Comparison of ENCODE assay signal across 11 cellular contexts in the genomic region with DNA sequence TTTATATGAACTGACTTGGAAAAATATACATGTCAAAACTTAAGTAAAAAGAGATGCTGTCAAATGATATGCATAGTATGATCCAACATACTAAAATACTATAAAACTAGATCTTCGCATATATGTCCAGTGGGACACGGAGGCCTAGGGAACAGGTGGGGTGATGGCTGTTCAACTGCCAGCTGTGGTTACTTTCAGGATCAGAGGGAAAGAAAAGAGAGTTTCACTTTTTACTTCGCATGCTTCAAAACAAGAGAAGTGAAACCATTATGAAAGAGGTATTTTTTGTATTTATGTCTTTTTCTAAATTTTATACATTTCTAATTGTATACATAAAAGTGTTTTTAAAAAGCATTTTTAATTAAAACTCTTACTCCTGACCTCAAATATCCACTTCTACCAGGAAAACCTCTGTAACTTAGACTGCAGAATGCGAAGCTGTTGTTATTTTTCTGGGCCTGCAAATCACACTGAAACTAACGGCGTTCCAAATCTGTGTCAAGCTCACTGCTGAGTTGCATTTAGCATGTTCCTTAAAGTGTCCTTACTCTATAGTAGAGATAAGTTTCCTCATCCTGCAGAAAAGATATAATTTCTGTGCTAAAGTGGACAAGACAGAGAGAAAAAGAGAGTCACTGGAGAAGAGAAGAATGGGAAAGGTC.
A peak's percentile ranks its signal among the peaks of the same experiment; 100 is the strongest.
DNase-seq lines count a peak whose midpoint lies in the region; ATAC-seq and TF ChIP-seq lines count a peak whose summit lies in the region.
"Had no signal": no experiment of that assay in that cellular context is flagged by ENCODE, and none has a peak within 500 bp of the region (broad histone marks: within the 10 kb centered on the region; RNA-seq: fewer than 3 reads in every experiment).

No MANE protein-coding gene starts in this region.

- no peak overlapping the region for H3K27ac Mint-ChIP-seq in activated T-cell treated with anti-CD3 and anti-CD28 coated beads, Interleukin-2, amount 50 U/mL, for 24 hours
- H3K27ac Mint-ChIP-seq: endodermal cell had no signal

- peak; percentile 76 for DNase-seq in OCI-LY7 (ENCODE audit: low spot score)
- no peak for DNase-seq in stimulated activated CD4-positive, alpha-beta T cell treated with anti-CD3 and anti-CD28 coated beads, Interleukin-2, amount 100 ng/mL, for 24 hours
- no peak for DNase-seq in activated T-cell treated with anti-CD3 and anti-CD28 coated beads, Interleukin-2, amount 50 U/mL, for 24 hours
- DNase-seq in NCI-H1417 (lab: John Stamatoyannopoulos, UW) = no peak
- no peak for DNase-seq in heart left ventricle
- DNase-seq: endodermal cell, Peyer's patch had no signal

- H3K4me3 Mint-ChIP-seq in activated T-cell treated with anti-CD3 and anti-CD28 coated beads, Interleukin-2, amount 50 U/mL, for 24 hours = no peak overlapping the region
- H3K4me3 Mint-ChIP-seq: endodermal cell, neural crest cell had no signal

- H3K9me3 ChIP-seq in OCI-LY7 (ENCODE audit: low read length) = no peaks in the 10 kb centered on the region
- H3K9me3 ChIP-seq in heart left ventricle = no peaks in the 10 kb centered on the region
- H3K9me3 ChIP-seq: Peyer's patch had no signal

- no TSS peak for BruUV-seq in OCI-LY7 (replicated peaks; lab: Mats Ljungman, UMichigan)

- H3K4me1 ChIP-seq in OCI-LY7 (ENCODE audit: insufficient read depth, low read length, poor library complexity, severe bottlenecking) (peaks cover 21% of the 10 kb centered on the region), heart left ventricle (peaks cover 0 to 13% (median 0%) of the 10 kb centered on the region in 12 donors)
- H3K4me1 ChIP-seq: Peyer's patch had no signal

- ATAC-seq in GM18511 (IDR thresholded peaks at IDR 0.05; ENCODE audit: unreplicated experiment) = peak; percentile 89
- peak; percentile 94 for ATAC-seq in GM21423 (IDR thresholded peaks at IDR 0.05; ENCODE audit: unreplicated experiment)
- ATAC-seq in HG03095 (IDR thresholded peaks at IDR 0.05; ENCODE audit: unreplicated experiment) = peak; percentile 88
- ATAC-seq in heart left ventricle = no peak

- no peaks in the 10 kb centered on the region for H3K27me3 ChIP-seq in heart left ventricle
- H3K27me3 ChIP-seq: Peyer's patch had no signal

- H3K4me3 ChIP-seq in OCI-LY7 (ENCODE audit: low read depth, low read length, poor library complexity, severe bottlenecking) (peak overlapping the region; percentile 49), heart left ventricle (no peak overlapping the region)
- H3K4me3 ChIP-seq: Peyer's patch had no signal

- no peaks in the 10 kb centered on the region for H4K20me1 ChIP-seq in OCI-LY7 (ENCODE audit: insufficient read depth, low read length)

- peak overlapping the region; percentile 82 for H2AFZ ChIP-seq in OCI-LY7 (ENCODE audit: low read length)

- H3K36me3 Mint-ChIP-seq in activated T-cell treated with anti-CD3 and anti-CD28 coated beads, Interleukin-2, amount 50 U/mL, for 24 hours (ENCODE audit: low read depth) = no peaks in the 10 kb centered on the region

- intact Hi-C loops in OCI-LY7 (cut with micrococcal nuclease; ENCODE audit: unreplicated experiment) (loop anchor here (5.0 to 10.0 kb wide), 3 partner anchors 559 to 727 kb away; no protein-coding TSS in a partner anchor), heart left ventricle (cut with DNase I) (loop anchor here in 4 of 10 donors (10.0 kb wide), 3 partner anchors 187 to 657 kb away; no protein-coding TSS in a partner anchor)

- no peaks in the 10 kb centered on the region for H3K9me2 ChIP-seq in OCI-LY7 (ENCODE audit: insufficient read depth, low read length)

- no peaks in the 10 kb centered on the region for H3K79me2 ChIP-seq in OCI-LY7 (ENCODE audit: insufficient read depth, low read depth, low read length)

- no peaks in the 10 kb centered on the region for H3K9me3 Mint-ChIP-seq in activated T-cell treated with anti-CD3 and anti-CD28 coated beads, Interleukin-2, amount 50 U/mL, for 24 hours
- H3K9me3 Mint-ChIP-seq: endodermal cell, neural crest cell had no signal

- no peaks in the 10 kb centered on the region for H3K36me3 ChIP-seq in OCI-LY7 (ENCODE audit: insufficient read depth, low read length)
- no peaks in the 10 kb centered on the region for H3K36me3 ChIP-seq in heart left ventricle
- H3K36me3 ChIP-seq: Peyer's patch had no signal

- H3K4me2 ChIP-seq in OCI-LY7 (ENCODE audit: low read length) = peak overlapping the region; percentile 67

- H3K27me3 Mint-ChIP-seq in activated T-cell treated with anti-CD3 and anti-CD28 coated beads, Interleukin-2, amount 50 U/mL, for 24 hours = no peaks in the 10 kb centered on the region

- TF ChIP-seq CTCF in OCI-LY7 (conservative IDR thresholded peaks at IDR 0.05; ENCODE audit: low read length) (no peak), heart left ventricle (IDR thresholded peaks at IDR 0.05) (no peak)

- CTCF ChIA-PET in OCI-LY7 (lab: Charles Lee; ENCODE audit: unreplicated experiment) = interaction anchor here (1.1 kb wide), 1 partner anchor 198 kb away, joined by 4 read pairs; no protein-coding TSS in a partner anchor

- no peak for TF ChIP-seq POLR2A in heart left ventricle (IDR thresholded peaks at IDR 0.05)

- WGBS in heart left ventricle, 4 donors = 68 to 76% (median 71%) methylated on average over 6 of the region's 6 CpGs

- POLR2A ChIA-PET in OCI-LY7 (lab: Charles Lee) = interaction anchor here (0.8 to 2.0 kb wide), 6 partner anchors 9 to 97 kb away, joined by 3 to 8 read pairs (median 4); no protein-coding TSS in a partner anchor

- peak overlapping the region; percentile 84 for H3K27ac ChIP-seq in OCI-LY7 (ENCODE audit: low read depth, low read length, poor library complexity, severe bottlenecking)
- H3K27ac ChIP-seq in heart left ventricle = no peak overlapping the region
- H3K27ac ChIP-seq: Peyer's patch had no signal

- peaks cover 4% of the 10 kb centered on the region for H3K4me1 Mint-ChIP-seq in activated T-cell treated with anti-CD3 and anti-CD28 coated beads, Interleukin-2, amount 50 U/mL, for 24 hours (ENCODE audit: low read depth)
- H3K4me1 Mint-ChIP-seq: endodermal cell, neural crest cell had no signal

Comparison
In these comparisons a context has a peak if more than half of its experiments do, and no peak if none do; other contexts are left out.
1. ATAC-seq: peak in GM18511 (single experiment), GM21423 (single experiment) and HG03095 (single experiment); none in heart left ventricle (0 of 4).